Comparison of ENCODE assay signal across 9 cellular contexts in the genomic region with DNA sequence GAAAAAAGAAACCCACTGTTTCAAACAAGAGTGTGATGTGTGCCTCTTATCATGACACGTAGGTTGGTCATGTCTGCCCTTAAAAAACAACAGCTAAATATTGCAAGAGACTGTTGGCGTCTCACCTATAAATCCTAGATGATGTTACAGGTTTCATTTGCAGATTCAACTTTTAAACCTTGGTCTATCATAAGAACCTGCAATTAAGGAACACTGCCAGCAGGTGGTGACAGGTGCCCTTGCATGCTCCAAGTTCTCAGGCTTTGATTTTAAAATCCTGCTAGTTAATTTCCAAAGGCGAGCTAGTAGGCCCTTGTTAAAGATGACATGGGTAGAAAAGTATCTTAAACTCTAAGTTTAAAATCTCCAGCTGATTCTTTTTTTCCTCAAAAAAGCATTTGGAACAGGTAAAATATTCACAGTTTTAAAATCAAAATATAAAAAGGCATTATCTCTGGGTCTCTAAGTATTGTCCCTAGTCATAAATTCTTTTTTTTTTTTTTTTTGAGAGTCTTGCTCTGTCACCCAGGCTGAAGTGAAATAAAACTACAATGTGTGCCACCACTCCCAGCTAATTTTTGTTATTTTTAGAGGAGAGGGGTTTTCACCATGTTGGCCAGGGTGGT. TPM values are rescaled to one million over a fixed set of nuclear protein-coding genes. Genes with fewer than 3 reads are reported as not detected.
A peak's percentile ranks its signal among the peaks of the same experiment; 100 is the strongest.
DNase-seq lines count a peak whose midpoint lies in the region; ATAC-seq and TF ChIP-seq lines count a peak whose summit lies in the region.
"Had no signal": no experiment of that assay in that cellular context is flagged by ENCODE, and none has a peak within 500 bp of the region (broad histone marks: within the 10 kb centered on the region; RNA-seq: fewer than 3 reads in every experiment).

No MANE protein-coding gene starts in this region.

- no peaks in the 10 kb centered on the region for H3K27me3 Mint-ChIP-seq in Caco-2 (ENCODE audit: insufficient read depth, unreplicated experiment)

- H3K36me3 ChIP-seq in Caco-2 (ENCODE audit: control insufficient read depth, insufficient read depth, low read length) = no peaks in the 10 kb centered on the region
- no peaks in the 10 kb centered on the region for H3K36me3 ChIP-seq in HUES64 (ENCODE audit: insufficient read depth, low read length)

- DNase-seq in Caco-2 (peak; percentile 45 to 55), RPMI8226 (peak; percentile 77), hepatic stellate cell (ENCODE audit: low spot score) (peak; percentile 44), putamen (ENCODE audit: low spot score) (no peak)
- DNase-seq in activated effector memory CD4-positive, alpha-beta T cell treated with Interleukin-2 at 50 U/mL for 16 hours = peak; percentile 29
- DNase-seq in stimulated activated CD4-positive, alpha-beta T cell treated with anti-CD3 and anti-CD28 coated beads, Interleukin-2, amount 100 ng/mL, for 24 hours = peak; percentile 68 to 73

- no peaks in the 10 kb centered on the region for H3K4me1 Mint-ChIP-seq in Caco-2 (ENCODE audit: low read depth, unreplicated experiment)

- H3K9ac ChIP-seq in HUES64 (ENCODE audit: low read depth, low read length) = no peak overlapping the region

- H3K4me3 Mint-ChIP-seq in Caco-2 (ENCODE audit: unreplicated experiment) = no peak overlapping the region
- H3K4me3 Mint-ChIP-seq: T-helper 1 cell treated with Interleukin-12 subunit alpha and Interleukin-12 subunit beta and Interleukin-4 antibody, amounts not matched to agents 30 μg/mL and 1 μg/mL, for 36 hours had no signal

- BruUV-seq in Caco-2 (replicated peaks; lab: Mats Ljungman, UMichigan) = no TSS peak

- H3K27ac ChIP-seq in HUES64 (ENCODE audit: low read depth, low read length) = peak overlapping the region; percentile 6; the same call in 1 of the 2 replicates

- H3K4me1 ChIP-seq in Caco-2 (no peaks in the 10 kb centered on the region), HUES64 (ENCODE audit: insufficient read depth, low read length) (peaks cover 13% of the 10 kb centered on the region)

- no peak overlapping the region for H3K4me3 ChIP-seq in Caco-2 (ENCODE audit: low read depth, low read length)
- H3K4me3 ChIP-seq in HUES64 (ENCODE audit: low read length) = no peak overlapping the region

- H3K36me3 Mint-ChIP-seq in Caco-2 (ENCODE audit: insufficient read depth, unreplicated experiment) = peaks cover 8% of the 10 kb centered on the region

- no peak for ATAC-seq in HG03520 (IDR thresholded peaks at IDR 0.05; ENCODE audit: unreplicated experiment)

- H3K9me3 ChIP-seq in Caco-2 = no peaks in the 10 kb centered on the region
- H3K9me3 ChIP-seq in HUES64 (ENCODE audit: insufficient read depth, low read depth, low read length) = no peaks in the 10 kb centered on the region

- TF ChIP-seq CTCF in Caco-2 (IDR thresholded peaks at IDR 0.05; ENCODE audit: insufficient read depth in 1 of 2, low read depth in 1 of 2, low read length in 1 of 2, severe bottlenecking in 1 of 2, unreplicated experiment in 1 of 2) = peak; percentile 65 to 68

- H3K27ac Mint-ChIP-seq in Caco-2 (ENCODE audit: unreplicated experiment) = no peak overlapping the region
- H3K27ac Mint-ChIP-seq: T-helper 1 cell treated with Interleukin-12 subunit alpha and Interleukin-12 subunit beta and Interleukin-4 antibody, amounts not matched to agents 30 μg/mL and 1 μg/mL, for 36 hours had no signal

- CTCF ChIA-PET in Caco-2 (lab: Charles Lee) = interaction anchor here (0.6 to 1.4 kb wide), 11 partner anchors 18 to 159 kb away, joined by 3 to 9 read pairs (median 3); partner anchors contain the start of genes LZIC and NMNAT1

- H3K27me3 ChIP-seq in Caco-2 (replicated peaks; ENCODE audit: control insufficient read depth, insufficient read depth, low read length) (no peaks in the 10 kb centered on the region), HUES64 (ENCODE audit: insufficient read depth, low read length) (no peaks in the 10 kb centered on the region)

- POLR2A ChIA-PET in Caco-2 (lab: Charles Lee) = no interaction called here

- intact Hi-C loops in Caco-2 (cut with micrococcal nuclease; ENCODE audit: unreplicated experiment) = loop anchor here (1.0 kb wide), 2 partner anchors 44 to 83 kb away; no protein-coding TSS in a partner anchor

- whole genome bisulfite sequencing in HUES64 = 76% methylated on average over 3 of the region's 3 CpGs

- H3K9me3 Mint-ChIP-seq in Caco-2 (ENCODE audit: unreplicated experiment) = no peaks in the 10 kb centered on the region
- H3K9me3 Mint-ChIP-seq: T-helper 1 cell treated with Interleukin-12 subunit alpha and Interleukin-12 subunit beta and Interleukin-4 antibody, amounts not matched to agents 30 μg/mL and 1 μg/mL, for 36 hours had no signal

RNA-seq across cellular contexts. Expression of gene CLSTN1, which starts 39.1 kb away (rescaled TPM):
- total RNA-seq in Caco-2 (2022) = 89.2 and 102 TPM in 2 replicates
- 49.3 TPM for polyA plus RNA-seq in HUES64 (2013, experiment 1 of 2)
- polyA plus RNA-seq in HUES64 (2013, experiment 2 of 2) = 62.1 TPM
